In genomic region chr22:19853879-19854777, GRCh38 we compare ENCODE assay signal across 8 cellular contexts. TPM values are rescaled to one million over a fixed set of nuclear protein-coding genes. Genes with fewer than 3 reads are reported as not detected.
DNase-seq lines count a peak whose midpoint lies in the region; ATAC-seq and TF ChIP-seq lines count a peak whose summit lies in the region.

No MANE protein-coding gene starts in this region.

- intact Hi-C loops in activated CD4-positive, alpha-beta memory T cell treated with anti-CD3 and anti-CD28 coated beads for 36 hours (cut with micrococcal nuclease): no loop called here

- H3K4me3 ChIP-seq in GM12875 (ENCODE audit: low read depth, low read length): peak overlapping the region; percentile 95
- H3K4me3 ChIP-seq in osteoblast (ENCODE audit: insufficient read depth, low read length): peak overlapping the region; percentile 99

- H3K4me3 Mint-ChIP-seq in activated CD4-positive, alpha-beta memory T cell treated with anti-CD3 and anti-CD28 coated beads for 36 hours: peak overlapping the region; percentile 94

- ATAC-seq in HG02885 (IDR thresholded peaks at IDR 0.05; ENCODE audit: poor library complexity, unreplicated experiment): peak; percentile 3
- no peak for ATAC-seq in GM18861 (IDR thresholded peaks at IDR 0.05; ENCODE audit: unreplicated experiment)

- peak overlapping the region; percentile 86 for H2AFZ ChIP-seq in osteoblast (ENCODE audit: low read length)

- H3K4me2 ChIP-seq in osteoblast (ENCODE audit: insufficient read depth, low read length): peak overlapping the region; percentile 98

- peak; percentile 38 for DNase-seq in activated CD4-positive, alpha-beta memory T cell treated with anti-CD3 and anti-CD28 coated beads for 36 hours
- peak; percentile 26 for DNase-seq in germinal center (ENCODE audit: low spot score)
- peak; percentile 73 for DNase-seq in osteoblast (ENCODE audit: insufficient read length, low spot score, missing footprints)
- DNase-seq in NCI-H1930 (lab: John Stamatoyannopoulos, UW): no peak
- no peak for DNase-seq in SK-N-DZ (ENCODE audit: low spot score)

- no peaks in the 10 kb centered on the region for H3K9me3 Mint-ChIP-seq in activated CD4-positive, alpha-beta memory T cell treated with anti-CD3 and anti-CD28 coated beads for 36 hours

- H3K27ac Mint-ChIP-seq in activated CD4-positive, alpha-beta memory T cell treated with anti-CD3 and anti-CD28 coated beads for 36 hours: peak overlapping the region; percentile 98

- POLR2A ChIA-PET in activated CD4-positive, alpha-beta memory T cell treated with anti-CD3 and anti-CD28 coated beads for 36 hours (lab: Charles Lee): interaction anchor here (1.1 to 3.2 kb wide), 3 partner anchors 31 to 166 kb away, joined by 3 to 42 read pairs (median 10); no protein-coding TSS in a partner anchor

- H3K79me2 ChIP-seq in osteoblast (ENCODE audit: insufficient read depth, low read length): peaks cover 69% of the 10 kb centered on the region

- CTCF ChIA-PET in activated CD4-positive, alpha-beta memory T cell treated with anti-CD3 and anti-CD28 coated beads for 36 hours (lab: Charles Lee): interaction anchor here (1.4 kb wide), 1 partner anchor 56 kb away, joined by 3 read pairs; no protein-coding TSS in a partner anchor

- no peaks in the 10 kb centered on the region for H3K27me3 Mint-ChIP-seq in activated CD4-positive, alpha-beta memory T cell treated with anti-CD3 and anti-CD28 coated beads for 36 hours

- peaks cover 29% of the 10 kb centered on the region for H3K36me3 ChIP-seq in osteoblast (ENCODE audit: insufficient read depth, low read length)

- TF ChIP-seq CTCF in GM12875 (IDR thresholded peaks at IDR 0.05; ENCODE audit: borderline replicate concordance, insufficient read depth, low read depth, low read length): no peak
- no peak for TF ChIP-seq CTCF in osteoblast (IDR thresholded peaks at IDR 0.05; ENCODE audit: extremely low read depth, low read depth, low read length)

- H3K9me3 ChIP-seq in osteoblast (ENCODE audit: low read depth, low read length): no peaks in the 10 kb centered on the region

- H3K4me1 Mint-ChIP-seq in activated CD4-positive, alpha-beta memory T cell treated with anti-CD3 and anti-CD28 coated beads for 36 hours (ENCODE audit: low read depth): peaks cover 48% of the 10 kb centered on the region

- peaks cover 26% of the 10 kb centered on the region for H4K20me1 ChIP-seq in osteoblast (ENCODE audit: insufficient read depth, low read length)

- peak overlapping the region; percentile 70 for H3K27ac ChIP-seq in osteoblast (ENCODE audit: low read depth, low read length)

- H3K27me3 ChIP-seq in osteoblast (ENCODE audit: insufficient read depth, low read length): no peaks in the 10 kb centered on the region

- peaks cover 12% of the 10 kb centered on the region for H3K36me3 Mint-ChIP-seq in activated CD4-positive, alpha-beta memory T cell treated with anti-CD3 and anti-CD28 coated beads for 36 hours

- peaks cover 27% of the 10 kb centered on the region for H3K4me1 ChIP-seq in osteoblast (ENCODE audit: insufficient read depth, low read length)

RNA-seq across cellular contexts. Expression of gene GNB1L, which starts 0.5 kb away (rescaled TPM):
- total RNA-seq in activated CD4-positive, alpha-beta memory T cell treated with anti-CD3 and anti-CD28 coated beads for 36 hours: 10 to 100 TPM; 11.3 to 12.3 TPM
- total RNA-seq in osteoblast: 4.0 and 5.6 TPM in 2 replicates
- polyA plus RNA-seq in SK-N-DZ (2014; cell fraction: cytosol; rRNA removed): 10.7 and 14.6 TPM in 2 replicates
- 7.8 and 8.6 TPM in 2 replicates for polyA plus RNA-seq in SK-N-DZ (2014; cell fraction: nucleus; rRNA removed)

RNA-seq across cellular contexts. Expression of gene RTL10, which starts 0.5 kb away (rescaled TPM):
- total RNA-seq in activated CD4-positive, alpha-beta memory T cell treated with anti-CD3 and anti-CD28 coated beads for 36 hours: 10 to 100 TPM; 11.5 to 13.5 TPM
- total RNA-seq in osteoblast: 10.3 and 11.9 TPM in 2 replicates
- 11.0 and 14.0 TPM in 2 replicates for polyA plus RNA-seq in SK-N-DZ (2014; cell fraction: cytosol; rRNA removed)
- polyA plus RNA-seq in SK-N-DZ (2014; cell fraction: nucleus; rRNA removed): 10.2 and 16.6 TPM in 2 replicates

Comparison
In these comparisons a context has a peak if more than half of its experiments do, and no peak if none do; other contexts are left out.
1. DNase-seq: peak in activated CD4-positive, alpha-beta memory T cell treated with anti-CD3 and anti-CD28 coated beads for 36 hours (single experiment), germinal center (single experiment) and osteoblast (single experiment); none in NCI-H1930 (0 of 2) and SK-N-DZ (single experiment).